Comparison of ENCODE assay signal across 8 cellular contexts in genomic region chr10:88879754-88880286, GRCh38. TPM values are rescaled to one million over a fixed set of nuclear protein-coding genes. Genes with fewer than 3 reads are reported as not detected.
DNase-seq lines count a peak whose midpoint lies in the region; ATAC-seq and TF ChIP-seq lines count a peak whose summit lies in the region.

Gene STAMBPL1, plus strand, starts transcription at chr10:88880245. Its CDS starts 21,464 bp downstream, at chr10:88901709.

- H3K36me3 ChIP-seq in BJ (ENCODE audit: control insufficient read depth, insufficient read depth, low read length): no peaks in the 10 kb centered on the region
- no peaks in the 10 kb centered on the region for H3K36me3 ChIP-seq in RWPE2 (ENCODE audit: low read depth)
- no peaks in the 10 kb centered on the region for H3K36me3 ChIP-seq in right atrium auricular region

- DNase-seq in BJ (ENCODE audit: low read depth) (no peak), RWPE2 (ENCODE audit: low spot score) (no peak), right atrium auricular region (ENCODE audit: low spot score) (no peak), skeletal muscle cell (ENCODE audit: low read depth) (no peak), dedifferentiated amniotic fluid mesenchymal stem cell (ENCODE audit: extremely low spot score) (no peak)
- peak; percentile 72 to 80 for DNase-seq in activated naive CD4-positive, alpha-beta T cell treated with anti-CD3 and anti-CD28 coated beads, Interleukin-2, amount 50 U/mL, for 72 hours (ENCODE audit: low spot score in 2 of 2)

- H3K27me3 ChIP-seq in BJ (ENCODE audit: control insufficient read depth, insufficient read depth, low read length) (no peaks in the 10 kb centered on the region), RWPE2 (ENCODE audit: insufficient read depth, poor library complexity, severe bottlenecking) (no peaks in the 10 kb centered on the region), right atrium auricular region (no peaks in the 10 kb centered on the region)

- H3K4me1 ChIP-seq in RWPE2 (ENCODE audit: insufficient read depth, poor library complexity, severe bottlenecking) (peaks cover 30% of the 10 kb centered on the region), right atrium auricular region (peaks cover 0 to 44% of the 10 kb centered on the region in 2 donors)

- H3K4me3 ChIP-seq in BJ (ENCODE audit: low read depth, low read length) (peak within 1 kb of the TSS; percentile 85), RWPE2 (ENCODE audit: severe bottlenecking) (peak within 1 kb of the TSS; percentile 64), right atrium auricular region (peak within 1 kb of the TSS; percentile 81 to 85), skeletal muscle cell (ENCODE audit: low read depth, low read length) (peak within 1 kb of the TSS; percentile 80)

- peak within 1 kb of the TSS; percentile 95 for H3K27ac ChIP-seq in RWPE2 (ENCODE audit: poor library complexity, severe bottlenecking)
- H3K27ac ChIP-seq in right atrium auricular region: peak within 1 kb of the TSS; percentile 95 to 96

- TF ChIP-seq CTCF in BJ (IDR thresholded peaks at IDR 0.05; ENCODE audit: insufficient read depth, low read depth, low read length) (no peak), RWPE2 (IDR thresholded peaks at IDR 0.05; ENCODE audit: poor library complexity, severe bottlenecking) (no peak), right atrium auricular region (IDR thresholded peaks at IDR 0.05) (no peak)

- CTCF ChIA-PET in BJ (lab: Yijun Ruan, JAX): interaction anchor here (0.8 to 4.6 kb wide), 7 partner anchors 11 to 338 kb away, joined by 3 to 24 read pairs (median 4); no protein-coding TSS in a partner anchor

- H3K9me3 Mint-ChIP-seq in activated naive CD4-positive, alpha-beta T cell treated with anti-CD3 and anti-CD28 coated beads, Interleukin-2, amount 50 U/mL, for 72 hours: no peaks in the 10 kb centered on the region

- H3K27ac Mint-ChIP-seq in activated naive CD4-positive, alpha-beta T cell treated with anti-CD3 and anti-CD28 coated beads, Interleukin-2, amount 50 U/mL, for 72 hours: peak within 1 kb of the TSS; percentile 92 to 93

- POLR2A ChIA-PET in BJ (lab: Charles Lee): no interaction called here

- H3K9me3 ChIP-seq in RWPE2 (ENCODE audit: severe bottlenecking) (no peaks in the 10 kb centered on the region), right atrium auricular region (no peaks in the 10 kb centered on the region)

- ATAC-seq in GM19351 (IDR thresholded peaks at IDR 0.05; ENCODE audit: unreplicated experiment) (peak; percentile 55), HG03457 (IDR thresholded peaks at IDR 0.05; ENCODE audit: unreplicated experiment) (peak; percentile 37), RWPE2 (ENCODE audit: low read depth) (peak; percentile 53)
- peak; percentile 67 to 68 for ATAC-seq in activated naive CD4-positive, alpha-beta T cell treated with anti-CD3 and anti-CD28 coated beads, Interleukin-2, amount 50 U/mL, for 72 hours

- peaks cover 23 to 27% of the 10 kb centered on the region in 2 donors for H3K36me3 Mint-ChIP-seq in activated naive CD4-positive, alpha-beta T cell treated with anti-CD3 and anti-CD28 coated beads, Interleukin-2, amount 50 U/mL, for 72 hours

RNA-seq across cellular contexts. Expression of gene STAMBPL1, which starts in this region (rescaled TPM):
- 23.1 and 29.8 TPM in 2 replicates for polyA plus RNA-seq in BJ (2011; rRNA removed)
- 12.0 and 13.6 TPM in 2 replicates for polyA minus RNA-seq in BJ (2011; rRNA and poly(A)+ RNA removed)
- 10 to 100 TPM; 15.7 to 57.0 TPM for total RNA-seq in activated naive CD4-positive, alpha-beta T cell treated with anti-CD3 and anti-CD28 coated beads, Interleukin-2, amount 50 U/mL, for 72 hours
- 10 to 100 TPM in 1 of 2 donors, 1 to 10 TPM in 1; 8.8 to 13.8 TPM for total RNA-seq in right atrium auricular region

Comparison
In these comparisons a context has a peak if more than half of its experiments do, and no peak if none do; other contexts are left out.
1. DNase-seq: peak in activated naive CD4-positive, alpha-beta T cell treated with anti-CD3 and anti-CD28 coated beads, Interleukin-2, amount 50 U/mL, for 72 hours (2 of 2); none in BJ (single experiment), RWPE2 (single experiment), right atrium auricular region (single experiment), skeletal muscle cell (single experiment) and dedifferentiated amniotic fluid mesenchymal stem cell (single experiment).
2. Peak in every context shown above with its lines, with median percentiles within 50 percentile points of each other: H3K4me3 ChIP-seq and ATAC-seq.